1 cellular context compared by ENCODE assay signal in genomic region chr5:141835928-141836667, GRCh38.
TF ChIP-seq lines count a peak whose summit lies in the region.

No MANE protein-coding gene starts in this region.

TF ChIP-seq in H1, 55 proteins besides CTCF, POLR2A, EP300 and RAD21 (continued from another document):
- TF ChIP-seq RFX5 (IDR thresholded peaks at IDR 0.05; ENCODE audit: borderline replicate concordance, low read depth, low read length) = no peak
